Comparison of ENCODE assay signal across 8 cellular contexts in the genomic region with DNA sequence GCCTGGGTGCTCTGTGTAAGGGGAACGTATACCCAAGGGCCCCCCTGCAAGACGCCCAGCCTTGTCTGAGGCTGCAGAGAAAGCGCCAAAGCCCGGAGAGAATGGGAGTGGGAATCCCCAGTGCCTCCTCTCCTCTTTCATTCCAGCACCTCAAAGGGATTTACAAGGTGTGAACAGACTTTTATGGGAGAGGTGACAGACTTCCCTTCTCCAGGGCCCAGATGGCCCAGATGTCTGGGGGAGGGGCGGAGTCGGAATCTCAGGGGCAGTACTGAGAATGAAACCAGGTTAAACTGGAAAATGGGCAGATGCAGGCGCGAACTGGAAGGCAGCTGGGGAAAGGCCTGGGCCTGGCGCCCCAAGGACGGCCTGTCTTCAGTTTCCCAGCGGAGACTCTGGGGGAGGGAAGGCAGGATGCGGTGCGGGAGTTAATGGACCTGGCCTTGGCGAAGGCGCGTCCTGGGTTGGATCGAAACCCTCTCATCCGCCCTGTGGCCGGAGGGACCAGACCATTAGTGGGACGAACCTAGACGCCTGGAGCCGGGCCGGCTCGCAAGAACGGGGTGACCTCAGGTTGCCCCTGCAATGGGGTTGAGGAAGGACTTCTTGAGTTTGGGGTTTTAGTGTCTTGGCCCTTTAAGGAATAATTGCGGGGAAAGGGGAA. TPM values are rescaled to one million over a fixed set of nuclear protein-coding genes. Genes with fewer than 3 reads are reported as not detected.
DNase-seq lines count a peak whose midpoint lies in the region; ATAC-seq and TF ChIP-seq lines count a peak whose summit lies in the region.

No MANE protein-coding gene starts in this region.

- no peak for ATAC-seq in stimulated activated naive CD8-positive, alpha-beta T cell treated with anti-CD3 and anti-CD28 coated beads, Interleukin-15, Interleukin-2, amounts not matched to agents 100 U/mL and 50 U/mL, for 24 hours
- ATAC-seq in GM18517 (IDR thresholded peaks at IDR 0.05; ENCODE audit: unreplicated experiment) = no peak
- ATAC-seq in GM21825 (IDR thresholded peaks at IDR 0.05; ENCODE audit: unreplicated experiment) = no peak

- no peaks in the 10 kb centered on the region for H3K9me3 Mint-ChIP-seq in Caco-2 (ENCODE audit: unreplicated experiment)

- CTCF ChIA-PET in Caco-2 (lab: Charles Lee) = interaction anchor here (0.6 to 2.3 kb wide), 7 partner anchors 10 to 222 kb away, joined by 3 to 29 read pairs (median 5); partner anchors contain the start of genes SH2D3A and TNFSF9

- intact Hi-C loops in Caco-2 (cut with micrococcal nuclease; ENCODE audit: unreplicated experiment) = loop anchor here (1.0 kb wide), 2 partner anchors 14 to 27 kb away; no protein-coding TSS in a partner anchor

- peaks cover 20% of the 10 kb centered on the region for H3K4me1 ChIP-seq in Caco-2

- H3K4me3 Mint-ChIP-seq in Caco-2 (ENCODE audit: unreplicated experiment) = peak overlapping the region; percentile 78

- BruUV-seq in Caco-2 (replicated peaks; lab: Mats Ljungman, UMichigan) = TSS peak; percentile 58

- no peaks in the 10 kb centered on the region for H3K27me3 ChIP-seq in Caco-2 (replicated peaks; ENCODE audit: control insufficient read depth, insufficient read depth, low read length)
- no peaks in the 10 kb centered on the region for H3K27me3 ChIP-seq in layer of hippocampus (ENCODE audit: control insufficient read depth, insufficient read depth, low read length)

- peaks cover 66% of the 10 kb centered on the region for H3K36me3 Mint-ChIP-seq in Caco-2 (ENCODE audit: insufficient read depth, unreplicated experiment)

- peak overlapping the region; percentile 99 for H3K27ac Mint-ChIP-seq in Caco-2 (ENCODE audit: unreplicated experiment)

- peaks cover 19% of the 10 kb centered on the region for H3K4me1 Mint-ChIP-seq in Caco-2 (ENCODE audit: low read depth, unreplicated experiment)

- peak overlapping the region; percentile 38 for H3K4me3 ChIP-seq in Caco-2 (ENCODE audit: low read depth, low read length)

- TF ChIP-seq CTCF in Caco-2 (IDR thresholded peaks at IDR 0.05; ENCODE audit: insufficient read depth in 1 of 2, low read depth in 1 of 2, low read length in 1 of 2, severe bottlenecking in 1 of 2, unreplicated experiment in 1 of 2) = no peak

- H3K27ac ChIP-seq in layer of hippocampus (ENCODE audit: low read depth, low read length) = peak overlapping the region; percentile 97

- no peaks in the 10 kb centered on the region for H3K9me3 ChIP-seq in Caco-2

- no peak for DNase-seq in Caco-2
- DNase-seq in NCI-H82 (lab: John Stamatoyannopoulos, UW) = peak; percentile 93
- DNase-seq in astrocyte of the hippocampus (ENCODE audit: low read depth, low spot score) = peak; percentile 40
- DNase-seq in stimulated activated naive CD8-positive, alpha-beta T cell treated with anti-CD3 and anti-CD28 coated beads, Interleukin-15, Interleukin-2, amounts not matched to agents 100 U/mL and 50 U/mL, for 24 hours = peak; percentile 39
- DNase-seq in HT-29 (ENCODE audit: low spot score) = no peak

- peaks cover 10% of the 10 kb centered on the region for H3K36me3 ChIP-seq in Caco-2 (ENCODE audit: control insufficient read depth, insufficient read depth, low read length)

- H3K27me3 Mint-ChIP-seq in Caco-2 (ENCODE audit: insufficient read depth, unreplicated experiment) = no peaks in the 10 kb centered on the region

- POLR2A ChIA-PET in Caco-2 (lab: Charles Lee) = interaction anchor here (0.6 to 1.9 kb wide), 3 partner anchors 14 to 152 kb away, joined by 11 to 27 read pairs (median 14); no protein-coding TSS in a partner anchor

RNA-seq across cellular contexts. Expression of gene TRIP10, which starts 0.6 kb away (rescaled TPM):
- 106 and 107 TPM in 2 replicates for total RNA-seq in Caco-2 (2022)
- 63.7 and 65.7 TPM in 2 replicates for total RNA-seq in HT-29 (2014; rRNA removed; shearing (Covaris generic))

RNA-seq across cellular contexts. Expression of gene GPR108, which starts 1.5 kb away (rescaled TPM):
- 48.9 and 53.6 TPM in 2 replicates for total RNA-seq in Caco-2 (2022)
- 43.8 and 74.2 TPM in 2 replicates for total RNA-seq in HT-29 (2014; rRNA removed; shearing (Covaris generic))

RNA-seq across cellular contexts. Expression of gene C3, which starts 18.4 kb away (rescaled TPM):
- 19.3 and 21.7 TPM in 2 replicates for total RNA-seq in Caco-2 (2022)
- total RNA-seq in HT-29 (2014; rRNA removed; shearing (Covaris generic)) = 0.64 TPM in 1 of 2 replicates, not detected in the other

RNA-seq across cellular contexts. Expression of gene SH2D3A, which starts 28.4 kb away (rescaled TPM):
- 20.5 and 24.5 TPM in 2 replicates for total RNA-seq in Caco-2 (2022)
- 110 and 119 TPM in 2 replicates for total RNA-seq in HT-29 (2014; rRNA removed; shearing (Covaris generic))

RNA-seq across cellular contexts. Expression of gene VAV1, which starts 33.6 kb away (rescaled TPM):
- total RNA-seq in Caco-2 (2022) = not detected in 2 replicates
- total RNA-seq in HT-29 (2014; rRNA removed; shearing (Covaris generic)) = 0.15 and 0.57 TPM in 2 replicates

Comparison
In these comparisons a context has a peak if more than half of its experiments do, and no peak if none do; other contexts are left out.
1. DNase-seq: peak in NCI-H82 (single experiment), astrocyte of the hippocampus (single experiment) and stimulated activated naive CD8-positive, alpha-beta T cell treated with anti-CD3 and anti-CD28 coated beads, Interleukin-15, Interleukin-2, amounts not matched to agents 100 U/mL and 50 U/mL, for 24 hours (single experiment); none in Caco-2 (0 of 2) and HT-29 (single experiment).
2. RNA of gene C3, which starts 18.4 kb away (total RNA-seq): 19.3 to 21.7 TPM in Caco-2; 0.64 TPM in HT-29; every median in the first group is over 10 times any median in the second.